Comparison of ENCODE assay signal across 23 cellular contexts in the genomic region with DNA sequence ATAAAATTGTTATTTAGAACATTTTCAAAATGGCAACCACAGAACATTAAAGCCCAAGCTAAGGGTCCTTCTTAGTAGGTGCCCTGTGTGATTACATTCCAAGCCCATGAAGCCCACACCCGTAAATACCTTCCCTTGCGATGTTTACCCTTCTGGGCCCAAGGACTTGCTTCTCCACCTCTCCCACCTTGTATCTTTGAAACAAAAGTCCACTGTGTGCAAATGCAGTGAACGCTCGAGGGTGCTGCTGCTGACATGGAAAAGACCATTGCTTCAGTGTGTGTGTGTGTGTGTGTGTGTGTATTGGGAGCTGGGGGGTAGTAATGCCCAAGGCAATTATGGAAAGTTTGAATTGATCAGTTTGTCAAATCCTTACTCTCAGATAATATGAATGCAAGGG.
"Had no signal": no experiment of that assay in that cellular context is flagged by ENCODE, and none has a peak within 500 bp of the region (broad histone marks: within the 10 kb centered on the region; RNA-seq: fewer than 3 reads in every experiment).

No MANE protein-coding gene starts in this region.

- H3K79me2 ChIP-seq: parathyroid adenoma had no signal

- H3K4me3 ChIP-seq: neural progenitor cell, ovary, psoas muscle, sigmoid colon, stomach, thoracic aorta, thyroid gland, tibial nerve, upper lobe of right lung, uterus had no signal

- H3K4me2 ChIP-seq: neural progenitor cell had no signal

- H2AFZ ChIP-seq: neural progenitor cell, parathyroid adenoma had no signal

- H3K36me3 ChIP-seq: neural progenitor cell, ovary, sigmoid colon, stomach, thoracic aorta, thyroid gland, tibial nerve, upper lobe of right lung, uterus had no signal

- H3K9me3 ChIP-seq: ovary, psoas muscle, sigmoid colon, stomach, thoracic aorta, thyroid gland, tibial nerve, upper lobe of right lung, uterus had no signal

- H3K4me1 ChIP-seq: parathyroid adenoma, psoas muscle, sigmoid colon, stomach, thyroid gland, upper lobe of right lung, uterus had no signal

- ATAC-seq: naive thymus-derived CD4-positive, alpha-beta T cell; natural killer cell; psoas muscle; right cardiac atrium; stimulated activated naive B cell treated with anti-CD40 and anti-IgM and Interleukin-4, amounts not matched to agents 10 μg/mL and 1 μg/mL and 100 μg/mL, for 72 hours had no signal

- H3K27ac ChIP-seq: neural progenitor cell, ovary, parathyroid adenoma, psoas muscle, sigmoid colon, stomach, thoracic aorta, thyroid gland, tibial nerve, upper lobe of right lung, uterus had no signal

- DNase-seq: naive thymus-derived CD4-positive, alpha-beta T cell; natural killer cell; occipital lobe; ovary; posterior cingulate gyrus; psoas muscle; sigmoid colon; small intestine; stimulated activated CD4-positive, alpha-beta T cell treated with anti-CD3 and anti-CD28 coated beads, Interleukin-15, amount 100 ng/mL, for 24 hours; stimulated activated CD4-positive, alpha-beta T cell treated with anti-CD3 and anti-CD28 coated beads, Interleukin-2, amount 100 ng/mL, for 24 hours; stimulated activated CD4-positive, alpha-beta T cell treated with anti-CD3 and anti-CD28 coated beads, Interleukin-2, amount 100 ng/mL, for 48 hours; stimulated activated CD4-positive, alpha-beta T cell treated with anti-CD3 and anti-CD28 coated beads, Interleukin-4, amount 100 ng/mL, for 24 hours; stimulated activated naive B cell treated with anti-CD40 and anti-IgM and Interleukin-4, amounts not matched to agents 10 μg/mL and 1 μg/mL and 100 μg/mL, for 72 hours; stimulated activated naive CD4-positive, alpha-beta T cell treated with Interleukin-2 at 50 U/mL for 16 hours; stomach; thyroid gland; upper lobe of right lung; uterus had no signal

- H3K9ac ChIP-seq: neural progenitor cell, parathyroid adenoma had no signal

- H3K27me3 ChIP-seq: neural progenitor cell, ovary, sigmoid colon, stomach, thyroid gland, tibial nerve, upper lobe of right lung, uterus had no signal
